In the genomic region with DNA sequence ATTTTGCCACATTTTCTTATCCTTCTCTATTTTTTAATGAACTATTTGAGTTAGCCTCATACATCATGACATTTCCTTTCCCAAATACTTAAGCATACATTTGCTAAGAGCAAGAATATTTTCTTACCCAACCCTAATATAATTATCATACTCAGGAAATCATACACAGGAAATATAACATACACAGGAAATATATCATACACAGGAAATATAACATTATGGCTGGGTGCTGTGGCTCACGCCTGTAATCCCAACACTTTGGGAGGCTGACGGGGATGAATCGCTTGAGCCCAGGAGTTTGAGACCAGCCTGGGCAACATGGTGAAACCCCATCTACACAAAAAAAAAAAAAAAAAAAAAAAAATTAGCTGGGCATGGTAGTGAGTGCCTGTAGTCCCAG, we compare ENCODE assay signal across 23 cellular contexts. TPM values are rescaled to one million over a fixed set of nuclear protein-coding genes. Genes with fewer than 3 reads are reported as not detected.
A peak's percentile ranks its signal among the peaks of the same experiment; 100 is the strongest.
DNase-seq lines count a peak whose midpoint lies in the region; ATAC-seq and TF ChIP-seq lines count a peak whose summit lies in the region.
"Had no signal": no experiment of that assay in that cellular context is flagged by ENCODE, and none has a peak within 500 bp of the region (broad histone marks: within the 10 kb centered on the region; RNA-seq: fewer than 3 reads in every experiment).

No MANE protein-coding gene starts in this region.

- no peaks in the 10 kb centered on the region for H3K27me3 Mint-ChIP-seq in T-helper 1 cell treated with Interleukin-12 subunit alpha and Interleukin-12 subunit beta and Interleukin-4 antibody, amounts not matched to agents 30 μg/mL and 1 μg/mL, for 36 hours (ENCODE audit: low read depth)
- peaks cover 0 to 2% (median 0%) of the 10 kb centered on the region in 3 donors for H3K27me3 Mint-ChIP-seq in CD14-positive monocyte (ENCODE audit: low read depth in 3 of 3)
- no peaks in the 10 kb centered on the region for H3K27me3 Mint-ChIP-seq in effector memory CD8-positive, alpha-beta T cell

- intact Hi-C loops in CD14-positive monocyte (cut with micrococcal nuclease): no loop called here

- peak overlapping the region; percentile 66 for H3K4me3 Mint-ChIP-seq in T-helper 1 cell treated with Interleukin-12 subunit alpha and Interleukin-12 subunit beta and Interleukin-4 antibody, amounts not matched to agents 30 μg/mL and 1 μg/mL, for 36 hours
- peak overlapping the region in 1 of 2 donors; percentile 59 for H3K4me3 Mint-ChIP-seq in CD14-positive monocyte
- peak overlapping the region; percentile 25 to 78 for H3K4me3 Mint-ChIP-seq in effector memory CD8-positive, alpha-beta T cell
- H3K4me3 Mint-ChIP-seq: neural progenitor cell had no signal

- no peaks in the 10 kb centered on the region for H3K9me3 Mint-ChIP-seq in T-helper 1 cell treated with Interleukin-12 subunit alpha and Interleukin-12 subunit beta and Interleukin-4 antibody, amounts not matched to agents 30 μg/mL and 1 μg/mL, for 36 hours
- no peaks in the 10 kb centered on the region for H3K9me3 Mint-ChIP-seq in CD14-positive monocyte
- H3K9me3 Mint-ChIP-seq in effector memory CD8-positive, alpha-beta T cell: no peaks in the 10 kb centered on the region
- H3K9me3 Mint-ChIP-seq: neural progenitor cell had no signal

- TF ChIP-seq CTCF in CD14-positive monocyte (IDR thresholded peaks at IDR 0.05): no peak

- peaks cover 48% of the 10 kb centered on the region for H3K4me1 Mint-ChIP-seq in T-helper 1 cell treated with Interleukin-12 subunit alpha and Interleukin-12 subunit beta and Interleukin-4 antibody, amounts not matched to agents 30 μg/mL and 1 μg/mL, for 36 hours (ENCODE audit: low read depth)
- H3K4me1 Mint-ChIP-seq in CD14-positive monocyte: peaks cover 53% of the 10 kb centered on the region
- H3K4me1 Mint-ChIP-seq in effector memory CD8-positive, alpha-beta T cell (ENCODE audit: low read depth in 2 of 2): peaks cover 40 to 67% of the 10 kb centered on the region in 2 donors

- ATAC-seq in effector memory CD8-positive, alpha-beta T cell (replicated peaks): no peak
- ATAC-seq in HG02885 (IDR thresholded peaks at IDR 0.05; ENCODE audit: poor library complexity, unreplicated experiment): no peak
- ATAC-seq: HepG2, left cardiac atrium, psoas muscle had no signal

- peak overlapping the region; percentile 74 for H3K27ac Mint-ChIP-seq in T-helper 1 cell treated with Interleukin-12 subunit alpha and Interleukin-12 subunit beta and Interleukin-4 antibody, amounts not matched to agents 30 μg/mL and 1 μg/mL, for 36 hours
- H3K27ac Mint-ChIP-seq in CD14-positive monocyte: peak overlapping the region in 5 of 7 donors; percentile 30 to 70 (median 59)
- peak overlapping the region in 1 of 2 donors; percentile 29 for H3K27ac Mint-ChIP-seq in effector memory CD8-positive, alpha-beta T cell
- H3K27ac Mint-ChIP-seq: neural progenitor cell had no signal

- no peak for DNase-seq in T-helper 1 cell
- no peak for DNase-seq in CD14-positive monocyte (ENCODE audit: low spot score)
- peak; percentile 51 for DNase-seq in RKO (ENCODE audit: low spot score)
- no peak for DNase-seq in effector memory CD8-positive, alpha-beta T cell
- DNase-seq in NCI-H2107 treated with DMSO at 0.1 percent for 48 hours (lab: John Stamatoyannopoulos, UW; ENCODE audit: unreplicated experiment): no peak
- no peak for DNase-seq in central memory CD4-positive, alpha-beta T cell
- DNase-seq: activated CD4-positive, CD25-positive, alpha-beta regulatory T cell treated with anti-CD3 and anti-CD28 coated beads, Interleukin-2, amount 50 U/mL, for 72 hours; activated T-cell treated with anti-CD3 and anti-CD28 coated beads for 4 hours; amygdala; BE2C; DMS153; left cardiac atrium; NCI-H1436; NCI-H226; NCI-H82; PC-9; psoas muscle; stimulated activated CD4-positive, alpha-beta T cell treated with anti-CD3 and anti-CD28 coated beads, Interleukin-2, amount 100 ng/mL, for 48 hours; T1000 had no signal

- peaks cover 44% of the 10 kb centered on the region for H3K36me3 Mint-ChIP-seq in T-helper 1 cell treated with Interleukin-12 subunit alpha and Interleukin-12 subunit beta and Interleukin-4 antibody, amounts not matched to agents 30 μg/mL and 1 μg/mL, for 36 hours (ENCODE audit: low read depth)
- peaks cover 57 to 71% of the 10 kb centered on the region in 2 donors for H3K36me3 Mint-ChIP-seq in CD14-positive monocyte
- H3K36me3 Mint-ChIP-seq in effector memory CD8-positive, alpha-beta T cell (ENCODE audit: insufficient read depth): peaks cover 77% of the 10 kb centered on the region
- H3K36me3 Mint-ChIP-seq: neural progenitor cell had no signal

RNA-seq across cellular contexts. Expression of a gene that starts 4.9 kb away (rescaled TPM):
- polyA plus RNA-seq in CD14-positive monocyte: 100 to 1,000 TPM; 160 to 188 TPM
- polyA plus RNA-seq: HepG2 had no signal

RNA-seq across cellular contexts. Expression of a gene that starts 29.1 kb away (rescaled TPM):
- polyA plus RNA-seq in CD14-positive monocyte: 1 to 10 TPM; 3.1 to 5.8 TPM
- polyA plus RNA-seq: HepG2, psoas muscle had no signal

RNA-seq across cellular contexts. Expression of a gene that starts 46.9 kb away (rescaled TPM):
- under 1 TPM; 0.57 to 0.82 TPM for polyA plus RNA-seq in CD14-positive monocyte
- polyA plus RNA-seq: HepG2 had no signal
